Comparison of ENCODE assay signal across 16 cellular contexts in the genomic region with DNA sequence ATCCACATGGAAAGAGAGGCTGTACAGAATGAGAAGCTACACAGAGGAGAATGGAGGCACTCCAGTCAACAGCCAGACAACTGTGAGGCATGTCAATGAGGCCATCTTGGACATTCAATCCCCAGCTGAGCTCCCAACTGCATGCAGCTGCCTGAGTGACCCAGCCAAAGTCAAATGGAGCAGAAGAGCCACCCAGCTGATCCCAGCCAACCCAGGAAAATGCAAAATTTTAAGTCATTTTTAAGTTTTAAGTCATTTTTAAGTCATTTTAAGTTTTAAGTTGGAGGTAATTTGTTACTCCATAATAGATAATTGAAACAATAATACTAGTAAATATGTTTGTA.
DNase-seq lines count a peak whose midpoint lies in the region; ATAC-seq and TF ChIP-seq lines count a peak whose summit lies in the region.
"Had no signal": no experiment of that assay in that cellular context is flagged by ENCODE, and none has a peak within 500 bp of the region (broad histone marks: within the 10 kb centered on the region; RNA-seq: fewer than 3 reads in every experiment).

No MANE protein-coding gene starts in this region.

- CTCF ChIA-PET in activated CD4-positive, alpha-beta T cell treated with anti-CD3 and anti-CD28 coated beads for 36 hours (lab: Charles Lee) = interaction anchor here (1.0 to 3.8 kb wide), 19 partner anchors 10 to 564 kb away, joined by 3 to 25 read pairs (median 5); no protein-coding TSS in a partner anchor
- CTCF ChIA-PET in PC-3 (lab: Charles Lee) = interaction anchor here (0.6 kb wide), 1 partner anchor 44 kb away, joined by 4 read pairs; no protein-coding TSS in a partner anchor

- no peak overlapping the region for H3K9ac ChIP-seq in PC-3 (ENCODE audit: low read length)
- H3K9ac ChIP-seq: KMS-11 had no signal

- H3K9me2 ChIP-seq in PC-3 (replicated peaks; ENCODE audit: low read length) = no peaks in the 10 kb centered on the region

- H3K36me3 ChIP-seq in PC-3 (ENCODE audit: low read depth, low read length) (peaks cover 14% of the 10 kb centered on the region), thymus (ENCODE audit: control insufficient read depth, insufficient read depth) (no peaks in the 10 kb centered on the region)
- H3K36me3 ChIP-seq: sigmoid colon had no signal

- no TSS peak for BruUV-seq in PC-3 (replicated peaks; lab: Mats Ljungman, UMichigan)

- no peaks in the 10 kb centered on the region for H3F3A ChIP-seq in PC-3 (ENCODE audit: low read length, unreplicated experiment)

- H4K20me1 ChIP-seq in PC-3 (ENCODE audit: low read length) = no peaks in the 10 kb centered on the region

- no peaks in the 10 kb centered on the region for H3K27me3 Mint-ChIP-seq in activated CD4-positive, alpha-beta T cell treated with anti-CD3 and anti-CD28 coated beads for 36 hours
- H3K27me3 Mint-ChIP-seq in effector memory CD8-positive, alpha-beta T cell = no peaks in the 10 kb centered on the region

- H3K4me3 ChIP-seq in PC-3 (ENCODE audit: low read length) (no peak overlapping the region), thymus (ENCODE audit: low read length) (no peak overlapping the region)
- H3K4me3 ChIP-seq: sigmoid colon had no signal

- H3K4me1 Mint-ChIP-seq in activated CD4-positive, alpha-beta T cell treated with anti-CD3 and anti-CD28 coated beads for 36 hours = peaks cover 65% of the 10 kb centered on the region
- H3K4me1 Mint-ChIP-seq in effector memory CD8-positive, alpha-beta T cell (ENCODE audit: low read depth in 2 of 2) = peaks cover 31 to 35% of the 10 kb centered on the region in 2 donors

- H3K27me3 ChIP-seq in PC-3 (ENCODE audit: low read length) = no peaks in the 10 kb centered on the region
- H3K27me3 ChIP-seq in thymus (ENCODE audit: control insufficient read depth, insufficient read depth) = no peaks in the 10 kb centered on the region
- H3K27me3 ChIP-seq: sigmoid colon had no signal

- H3K79me2 ChIP-seq in PC-3 (ENCODE audit: low read length) = peaks cover 45% of the 10 kb centered on the region

- H3K36me3 Mint-ChIP-seq in activated CD4-positive, alpha-beta T cell treated with anti-CD3 and anti-CD28 coated beads for 36 hours (ENCODE audit: low read depth) = peaks cover 20% of the 10 kb centered on the region
- peaks cover 3% of the 10 kb centered on the region for H3K36me3 Mint-ChIP-seq in effector memory CD8-positive, alpha-beta T cell (ENCODE audit: insufficient read depth)

- POLR2A ChIA-PET in activated CD4-positive, alpha-beta T cell treated with anti-CD3 and anti-CD28 coated beads for 36 hours (lab: Charles Lee) = interaction anchor here (0.5 kb wide), 1 partner anchor 705 kb away, joined by 5 read pairs; no protein-coding TSS in a partner anchor
- POLR2A ChIA-PET in PC-3 (lab: Charles Lee; ENCODE audit: unreplicated experiment) = no interaction called here

- H3K4me3 Mint-ChIP-seq in activated CD4-positive, alpha-beta T cell treated with anti-CD3 and anti-CD28 coated beads for 36 hours = no peak overlapping the region
- H3K4me3 Mint-ChIP-seq in effector memory CD8-positive, alpha-beta T cell = no peak overlapping the region
- H3K4me3 Mint-ChIP-seq: endodermal cell had no signal

- TF ChIP-seq CTCF in PC-3 (conservative IDR thresholded peaks at IDR 0.05; ENCODE audit: low read depth, low read length) = no peak

- intact Hi-C loops in activated CD4-positive, alpha-beta T cell treated with anti-CD3 and anti-CD28 coated beads for 36 hours (cut with DNase I, micrococcal nuclease) = loop anchor here in 1 of 2 experiments (10.0 kb wide), 1 partner anchor 165 kb away; no protein-coding TSS in a partner anchor
- intact Hi-C loops in PC-3 (cut with micrococcal nuclease) = loop anchor here (5.0 kb wide), 2 partner anchors 152 to 562 kb away; no protein-coding TSS in a partner anchor

- DNase-seq in activated CD4-positive, alpha-beta T cell treated with anti-CD3 and anti-CD28 coated beads for 36 hours = no peak
- DNase-seq in activated CD4-positive, alpha-beta T cell treated with anti-CD3 and anti-CD28 coated beads for 48 hours = no peak
- no peak for DNase-seq in PC-3
- DNase-seq in effector memory CD8-positive, alpha-beta T cell = no peak
- DNase-seq in DMS153 treated with DMSO at 0.1 percent for 48 hours (lab: John Stamatoyannopoulos, UW; ENCODE audit: unreplicated experiment) = no peak
- no peak for DNase-seq in T-helper 1 cell
- no peak for DNase-seq in NCI-H524 (lab: John Stamatoyannopoulos, UW)
- DNase-seq: activated CD4-positive, alpha-beta T cell treated with anti-CD3 and anti-CD28 coated beads for 1 hour; C1 segment of cervical spinal cord; endodermal cell; sigmoid colon; stimulated activated CD4-positive, alpha-beta T cell treated with anti-CD3 and anti-CD28 coated beads, Interleukin-2, amount 100 ng/mL, for 48 hours; T-helper 9 cell had no signal

- H3K9me3 Mint-ChIP-seq in activated CD4-positive, alpha-beta T cell treated with anti-CD3 and anti-CD28 coated beads for 36 hours (ENCODE audit: low read depth) = peaks cover 4% of the 10 kb centered on the region
- H3K9me3 Mint-ChIP-seq in effector memory CD8-positive, alpha-beta T cell = no peaks in the 10 kb centered on the region

- H3K4me1 ChIP-seq in PC-3 (ENCODE audit: insufficient read depth, low read length) (peaks cover 36% of the 10 kb centered on the region), thymus (ENCODE audit: control insufficient read depth, insufficient read depth, low read length) (peaks cover 3% of the 10 kb centered on the region)

- H2AFZ ChIP-seq in PC-3 (ENCODE audit: low read length) = no peak overlapping the region

- H3K27ac Mint-ChIP-seq in activated CD4-positive, alpha-beta T cell treated with anti-CD3 and anti-CD28 coated beads for 36 hours = peak overlapping the region; percentile 69
- peak overlapping the region; percentile 82 to 86 for H3K27ac Mint-ChIP-seq in effector memory CD8-positive, alpha-beta T cell
- H3K27ac Mint-ChIP-seq: endodermal cell had no signal

- ATAC-seq in activated CD4-positive, alpha-beta T cell treated with anti-CD3 and anti-CD28 coated beads for 36 hours = no peak
- ATAC-seq in PC-3 = no peak
- ATAC-seq in effector memory CD8-positive, alpha-beta T cell (replicated peaks) = no peak

- H3K4me2 ChIP-seq in PC-3 (ENCODE audit: low read length) = no peak overlapping the region
- H3K4me2 ChIP-seq: KMS-11 had no signal

- H3K9me3 ChIP-seq in PC-3 (ENCODE audit: low read length) (peaks cover 9% of the 10 kb centered on the region; the same call in 1 of the 2 replicates), thymus (ENCODE audit: control insufficient read depth) (no peaks in the 10 kb centered on the region)

- 0 out of 2 replicates have a peak overlapping the region, but pooled peaks have one; percentile 1 for H3K27ac ChIP-seq in PC-3 (ENCODE audit: low read length)
- peak overlapping the region; percentile 33 for H3K27ac ChIP-seq in thymus (ENCODE audit: low read depth)
- H3K27ac ChIP-seq: 22Rv1, KMS-11 had no signal
